ENCODE assay signal across 9 cellular contexts in genomic region chr11:46338988-46339666, GRCh38. TPM values are rescaled to one million over a fixed set of nuclear protein-coding genes. Genes with fewer than 3 reads are reported as not detected.
A peak's percentile ranks its signal among the peaks of the same experiment; 100 is the strongest.
DNase-seq lines count a peak whose midpoint lies in the region; ATAC-seq, FAIRE-seq and TF ChIP-seq lines count a peak whose summit lies in the region.
"Had no signal": no experiment of that assay in that cellular context is flagged by ENCODE, and none has a peak within 500 bp of the region (broad histone marks: within the 10 kb centered on the region; RNA-seq: fewer than 3 reads in every experiment).

No MANE protein-coding gene starts in this region.

- TF ChIP-seq CTCF in 22Rv1 (IDR thresholded peaks at IDR 0.05) (peak; percentile 54), K562 (IDR thresholded peaks at IDR 0.05 in 2 of 3, conservative IDR thresholded peaks at IDR 0.05 in 1 of 3; ENCODE audit: insufficient read depth in 2 of 3, low read depth in 1 of 3, low read length in 3 of 3) (no peak), HepG2 (CRISPR knock-in tag; IDR thresholded peaks at IDR 0.05) (no peak), WERI-Rb-1 (IDR thresholded peaks at IDR 0.05; ENCODE audit: low read depth, low read length) (no peak)

- BruUV-seq in K562 (replicated peaks; lab: Mats Ljungman, UMichigan): no TSS peak
- BruUV-seq in HepG2 (replicated peaks; lab: Mats Ljungman, UMichigan): no TSS peak

- POLR2A ChIA-PET in K562 (lab: Yijun Ruan, JAX) (interaction anchor here (0.7 to 1.1 kb wide), 2 partner anchors 11 to 96 kb away, joined by 3 read pairs; no protein-coding TSS in a partner anchor), HepG2 (lab: Yijun Ruan, JAX) (no interaction called here)

- no peaks in the 10 kb centered on the region for H4K20me1 ChIP-seq in K562 (replicated peaks; ENCODE audit: control insufficient read depth, insufficient read depth, low read length)
- H4K20me1 ChIP-seq in HepG2 (ENCODE audit: insufficient read depth, low read length): no peaks in the 10 kb centered on the region

- H3K9me3 ChIP-seq in K562 (replicated peaks; ENCODE audit: control insufficient read depth, insufficient read depth, low read depth, low read length) (no peaks in the 10 kb centered on the region), HepG2 (ENCODE audit: low read length) (no peaks in the 10 kb centered on the region), WERI-Rb-1 (ENCODE audit: severe bottlenecking) (no peaks in the 10 kb centered on the region)

- ATAC-seq in K562 (0 out of 3 replicates have a peak, but pooled peaks have one; percentile 11), HepG2 (peak; percentile 33; the same call in 2 of the 3 replicates), HG03565 (IDR thresholded peaks at IDR 0.05; ENCODE audit: unreplicated experiment) (no peak)
- ATAC-seq in activated CD4-positive, CD25-positive, alpha-beta regulatory T cell treated with anti-CD3 and anti-CD28 coated beads, Interleukin-2, amount 50 U/mL, for 24 hours: no peak

- TF ChIP-seq POLR2A in K562 (conservative IDR thresholded peaks at IDR 0.05) (no peak), HepG2 (IDR thresholded peaks at IDR 0.05; ENCODE audit: insufficient read depth in 1 of 2, low read depth in 2 of 2, low read length in 2 of 2) (no peak)

- TF ChIP-seq EP300 in K562 (IDR thresholded peaks at IDR 0.05; ENCODE audit: low read length) (no peak), HepG2 (IDR thresholded peaks at IDR 0.05; ENCODE audit: low read depth in 2 of 2, low read length in 2 of 2) (no peak), HepG2 (CRISPR knock-in tag; IDR thresholded peaks at IDR 0.05; ENCODE audit: borderline replicate concordance) (no peak)

- WGBS in K562 (ENCODE audit: insufficient coverage, low coverage, missing lambda C conversion rate): 19% methylated on average over 15 of the region's 16 CpGs
- WGBS in HepG2 (ENCODE audit: low lambda C conversion rate): 19% methylated on average over 9 of the region's 16 CpGs

- DNase-seq in NCI-H1105 (lab: John Stamatoyannopoulos, UW): peak; percentile 80
- no peak for DNase-seq in K562 (ENCODE audit: extremely low read depth in 1 of 4, low spot score in 3 of 4)
- DNase-seq in HepG2 (ENCODE audit: low spot score): no peak
- no peak for DNase-seq in WERI-Rb-1
- DNase-seq in superior temporal gyrus (ENCODE audit: extremely low spot score): no peak
- DNase-seq: activated effector memory CD4-positive, alpha-beta T cell treated with Interleukin-2 at 50 U/mL for 16 hours had no signal

- CTCF ChIA-PET in K562 (lab: Yijun Ruan, JAX; ENCODE audit: low intra/inter-chr PET ratio) (no interaction called here), HepG2 (lab: Yijun Ruan, JAX; ENCODE audit: low intra/inter-chr PET ratio, low total read pairs) (no interaction called here)

- intact Hi-C loops in K562 (cut with micrococcal nuclease) (no loop called here), HepG2 (cut with micrococcal nuclease; ENCODE audit: unreplicated experiment) (no loop called here)

- H3K79me2 ChIP-seq in K562 (ENCODE audit: control insufficient read depth, insufficient read depth, low read length) (no peaks in the 10 kb centered on the region), HepG2 (ENCODE audit: insufficient read depth, low read length) (no peaks in the 10 kb centered on the region)

- H3K4me3 ChIP-seq in K562 (no peak overlapping the region), HepG2 (replicated peaks in 1 of 3; ENCODE audit: insufficient read depth in 1 of 3, low read depth in 2 of 3, low read length in 3 of 3) (peak overlapping the region in 1 of 3 experiments; percentile 29; a peak in 1 of 6 replicates), WERI-Rb-1 (ENCODE audit: low read depth, low read length) (no peak overlapping the region)

- H3K27me3 ChIP-seq in K562 (ENCODE audit: control insufficient read depth in 2 of 2, insufficient read depth in 2 of 2, low read length in 2 of 2) (peaks cover 6 to 30% of the 10 kb centered on the region in 2 experiments; a peak in 4 of 5 replicates), HepG2 (ENCODE audit: control insufficient read depth in 1 of 2, insufficient read depth in 2 of 2, low read length in 2 of 2) (peaks cover 7 to 65% of the 10 kb centered on the region in 2 experiments), WERI-Rb-1 (ENCODE audit: insufficient read depth, low read depth, severe bottlenecking) (no peaks in the 10 kb centered on the region)

- FAIRE-seq in K562 (lab: Jason Lieb, UNC): no peak
- no peak for FAIRE-seq in HepG2 (lab: Jason Lieb, UNC)

- H3K27ac ChIP-seq in 22Rv1: peak overlapping the region; percentile 100
- H3K27ac ChIP-seq in K562 (ENCODE audit: extremely low read depth, low read depth, low read length): no peak overlapping the region
- H3K27ac ChIP-seq in HepG2 (ENCODE audit: extremely low read length, insufficient read depth, low read length): no peak overlapping the region
- no peak overlapping the region; the same call in 1 of the 2 replicates for H3K27ac ChIP-seq in WERI-Rb-1

- peak overlapping the region; percentile 28; the same call in 1 of the 2 replicates for H3K4me2 ChIP-seq in K562 (ENCODE audit: insufficient read depth, low read length)
- H3K4me2 ChIP-seq in HepG2 (ENCODE audit: low read depth, low read length): peak overlapping the region; percentile 37; the same call in 1 of the 2 replicates

- H3K9me1 ChIP-seq in K562 (ENCODE audit: control insufficient read depth, insufficient read depth, low read length): no peaks in the 10 kb centered on the region

- TF ChIP-seq RAD21 in K562 (CRISPR knock-in tag; conservative IDR thresholded peaks at IDR 0.05 in 1 of 2, IDR thresholded peaks at IDR 0.05 in 1 of 2): no peak
- TF ChIP-seq RAD21 in HepG2 (CRISPR knock-in tag; IDR thresholded peaks at IDR 0.05): no peak

- in situ Hi-C loops in K562 (cut with MboI): no loop called here
- in situ Hi-C loops in HepG2 (cut with HindIII; ENCODE audit: extremely low pct_ligation_motif_present, low pct_unique_long_range_greater_than_20kb): no loop called here

- H3K4me1 ChIP-seq in K562 (replicated peaks in 1 of 2; ENCODE audit: control insufficient read depth in 2 of 2, insufficient read depth in 2 of 2, low read length in 2 of 2) (peaks cover 16 to 26% of the 10 kb centered on the region in 2 experiments), HepG2 (ENCODE audit: insufficient read depth, low read length) (peaks cover 23% of the 10 kb centered on the region)

- H3K9ac ChIP-seq in K562 (ENCODE audit: insufficient read depth in 1 of 2, low read depth in 2 of 2, low read length in 2 of 2) (peak overlapping the region in 1 of 2 experiments; percentile 81; a peak in 2 of 4 replicates), HepG2 (ENCODE audit: insufficient read depth, low read depth, low read length) (no peak overlapping the region)

- no peaks in the 10 kb centered on the region for H3K36me3 ChIP-seq in K562 (ENCODE audit: control insufficient read depth, insufficient read depth, low read length)
- no peaks in the 10 kb centered on the region for H3K36me3 ChIP-seq in HepG2 (replicated peaks in 1 of 2; ENCODE audit: control insufficient read depth in 1 of 2, insufficient read depth in 2 of 2, low read length in 2 of 2)
- no peaks in the 10 kb centered on the region for H3K36me3 ChIP-seq in WERI-Rb-1

- H2AFZ ChIP-seq in K562 (ENCODE audit: low read depth, low read length) (no peak overlapping the region), HepG2 (ENCODE audit: low read length) (no peak overlapping the region)

RNA-seq across cellular contexts. Expression of gene DGKZ, which starts 8.1 kb away (rescaled TPM):
- 71.0 and 248 TPM in 2 replicates for total RNA-seq in K562 (2011; cell fraction: chromatin; rRNA removed; ENCODE audit: low replicate concordance)
- total RNA-seq in K562 (2011; cell fraction: nucleolus; rRNA removed): 153 and 166 TPM in 2 replicates
- total RNA-seq in K562 (2011; cell fraction: nucleoplasm; rRNA removed): 88.0 and 98.6 TPM in 2 replicates
- total RNA-seq in K562 (2014; rRNA removed) (78.5 and 108 TPM in 2 replicates), K562 (2014; rRNA removed; fragmentation: Illumina TruSeq; extraction: Trizol) (10.9 and 13.6 TPM in 2 replicates), K562 (2015; rRNA removed; fragmentation: Illumina TruSeq; extraction: Trizol) (44.2 and 47.5 TPM in 2 replicates), K562 (2021) (87.8 and 100 TPM in 2 replicates), HepG2 (2016; rRNA removed; fragmentation: Illumina TruSeq; extraction: Trizol) (14.6 and 20.7 TPM in 2 replicates)
- polyA plus RNA-seq in K562 (2011; rRNA removed) (28.2 and 49.4 TPM in 2 replicates), K562 (2014; fragmentation: Illumina TruSeq; extraction: Trizol) (48.8 and 66.2 TPM in 2 replicates), K562 (2014; fragmentation: Nextera tagmentation; extraction: Ambion mirVana) (under 1 TPM; 0.51 to 0.71 TPM), K562 (2014; rRNA removed) (73.5 and 77.9 TPM in 2 replicates), HepG2 (2011; rRNA removed) (15.8 and 17.6 TPM in 2 replicates)
- polyA plus RNA-seq in K562 (2011; cell fraction: cytosol; rRNA removed): 55.4 and 121 TPM in 2 replicates
- 203 and 295 TPM in 2 replicates for polyA plus RNA-seq in K562 (2011; cell fraction: nucleus; rRNA removed)
- polyA plus RNA-seq in K562 (2012): 64.0 and 103 TPM in 2 replicates
- 18.5 and 28.5 TPM in 2 replicates for polyA minus RNA-seq in K562 (2011; rRNA and poly(A)+ RNA removed)
- 53.9 and 65.8 TPM in 2 replicates for polyA minus RNA-seq in K562 (2011; cell fraction: cytosol; rRNA and poly(A)+ RNA removed)
- polyA minus RNA-seq in K562 (2011; cell fraction: nucleus; rRNA and poly(A)+ RNA removed): 59.1 and 64.5 TPM in 2 replicates
- 11.9 and 13.2 TPM in 2 replicates for total RNA-seq in HepG2 (2016; cell fraction: cytosol; rRNA removed; fragmentation: Illumina TruSeq; extraction: Trizol; ENCODE audit: low read depth)
- total RNA-seq in HepG2 (2016; cell fraction: insoluble cytoplasmic fraction; rRNA removed; fragmentation: Illumina TruSeq; extraction: Trizol): 11.6 and 19.8 TPM in 2 replicates
- 26.9 and 29.6 TPM in 2 replicates for total RNA-seq in HepG2 (2016; cell fraction: membrane; rRNA removed; fragmentation: Illumina TruSeq; extraction: Trizol)
- 18.5 and 22.1 TPM in 2 replicates for total RNA-seq in HepG2 (2016; cell fraction: nucleus; rRNA removed; fragmentation: Illumina TruSeq; extraction: Trizol)
- polyA plus RNA-seq in HepG2 (2011; cell fraction: cytosol; rRNA removed): 8.8 and 15.2 TPM in 2 replicates
- polyA plus RNA-seq in HepG2 (2011; cell fraction: nucleus; rRNA removed): 108 and 162 TPM in 2 replicates
- polyA plus RNA-seq in HepG2 (2012): 11.6 and 19.4 TPM in 2 replicates
- polyA plus RNA-seq in HepG2 (2016; cell fraction: cytosol; fragmentation: Illumina TruSeq; extraction: Trizol; ENCODE audit: low read depth): 18.6 and 18.8 TPM in 2 replicates
- 21.9 and 30.3 TPM in 2 replicates for polyA plus RNA-seq in HepG2 (2016; cell fraction: insoluble cytoplasmic fraction; fragmentation: Illumina TruSeq; extraction: Trizol; ENCODE audit: low read depth)
- polyA plus RNA-seq in HepG2 (2016; cell fraction: membrane; fragmentation: Illumina TruSeq; extraction: Trizol; ENCODE audit: low read depth): 44.5 and 49.9 TPM in 2 replicates
- 65.9 and 71.9 TPM in 2 replicates for polyA plus RNA-seq in HepG2 (2016; cell fraction: nucleus; fragmentation: Illumina TruSeq; extraction: Trizol; ENCODE audit: insufficient read depth, low read depth)
- 43.2 and 71.9 TPM in 2 replicates for polyA minus RNA-seq in HepG2 (2011; rRNA and poly(A)+ RNA removed; ENCODE audit: low replicate concordance)
- 12.3 and 14.8 TPM in 2 replicates for polyA minus RNA-seq in HepG2 (2011; cell fraction: cytosol; rRNA and poly(A)+ RNA removed)
- polyA minus RNA-seq in HepG2 (2011; cell fraction: nucleus; rRNA and poly(A)+ RNA removed): 15.9 and 16.9 TPM in 2 replicates

RNA-seq across cellular contexts. Expression of gene MDK, which starts 42.3 kb away (rescaled TPM):
- 91.4 and 271 TPM in 2 replicates for total RNA-seq in K562 (2011; cell fraction: chromatin; rRNA removed; ENCODE audit: low replicate concordance)
- 402 and 460 TPM in 2 replicates for total RNA-seq in K562 (2011; cell fraction: nucleolus; rRNA removed)
- total RNA-seq in K562 (2011; cell fraction: nucleoplasm; rRNA removed): 333 and 334 TPM in 2 replicates
- total RNA-seq in K562 (2014; rRNA removed) (478 and 553 TPM in 2 replicates), K562 (2014; rRNA removed; fragmentation: Illumina TruSeq; extraction: Trizol) (91.5 and 123 TPM in 2 replicates), K562 (2015; rRNA removed; fragmentation: Illumina TruSeq; extraction: Trizol) (269 and 279 TPM in 2 replicates), K562 (2021) (396 and 429 TPM in 2 replicates), HepG2 (2016; rRNA removed; fragmentation: Illumina TruSeq; extraction: Trizol) (149 and 312 TPM in 2 replicates)
- polyA plus RNA-seq in K562 (2011; rRNA removed) (343 and 350 TPM in 2 replicates), K562 (2014; fragmentation: Illumina TruSeq; extraction: Trizol) (661 and 667 TPM in 2 replicates), K562 (2014; fragmentation: Nextera tagmentation; extraction: Ambion mirVana) (10 to 100 TPM; 20.7 to 61.7 TPM), K562 (2014; rRNA removed) (700 and 703 TPM in 2 replicates), HepG2 (2011; rRNA removed) (355 and 407 TPM in 2 replicates)
- polyA plus RNA-seq in K562 (2011; cell fraction: cytosol; rRNA removed): 540 and 788 TPM in 2 replicates
- polyA plus RNA-seq in K562 (2011; cell fraction: nucleus; rRNA removed): 206 and 271 TPM in 2 replicates
- polyA plus RNA-seq in K562 (2012): 413 and 460 TPM in 2 replicates
- polyA minus RNA-seq in K562 (2011; rRNA and poly(A)+ RNA removed): 33.7 and 59.6 TPM in 2 replicates
- polyA minus RNA-seq in K562 (2011; cell fraction: cytosol; rRNA and poly(A)+ RNA removed): 108 and 146 TPM in 2 replicates
- polyA minus RNA-seq in K562 (2011; cell fraction: nucleus; rRNA and poly(A)+ RNA removed): 24.1 and 38.4 TPM in 2 replicates
- 310 and 356 TPM in 2 replicates for total RNA-seq in HepG2 (2016; cell fraction: cytosol; rRNA removed; fragmentation: Illumina TruSeq; extraction: Trizol; ENCODE audit: low read depth)
- total RNA-seq in HepG2 (2016; cell fraction: insoluble cytoplasmic fraction; rRNA removed; fragmentation: Illumina TruSeq; extraction: Trizol): 138 and 308 TPM in 2 replicates
- 284 and 347 TPM in 2 replicates for total RNA-seq in HepG2 (2016; cell fraction: membrane; rRNA removed; fragmentation: Illumina TruSeq; extraction: Trizol)
- total RNA-seq in HepG2 (2016; cell fraction: nucleus; rRNA removed; fragmentation: Illumina TruSeq; extraction: Trizol): 197 and 254 TPM in 2 replicates
- polyA plus RNA-seq in HepG2 (2011; cell fraction: cytosol; rRNA removed): 510 and 850 TPM in 2 replicates
- polyA plus RNA-seq in HepG2 (2011; cell fraction: nucleus; rRNA removed): 205 and 210 TPM in 2 replicates
- polyA plus RNA-seq in HepG2 (2012): 127 and 170 TPM in 2 replicates
- polyA plus RNA-seq in HepG2 (2016; cell fraction: cytosol; fragmentation: Illumina TruSeq; extraction: Trizol; ENCODE audit: low read depth): 699 and 772 TPM in 2 replicates
- polyA plus RNA-seq in HepG2 (2016; cell fraction: insoluble cytoplasmic fraction; fragmentation: Illumina TruSeq; extraction: Trizol; ENCODE audit: low read depth): 298 and 351 TPM in 2 replicates
- polyA plus RNA-seq in HepG2 (2016; cell fraction: membrane; fragmentation: Illumina TruSeq; extraction: Trizol; ENCODE audit: low read depth): 584 and 631 TPM in 2 replicates
- 829 and 892 TPM in 2 replicates for polyA plus RNA-seq in HepG2 (2016; cell fraction: nucleus; fragmentation: Illumina TruSeq; extraction: Trizol; ENCODE audit: insufficient read depth, low read depth)
- polyA minus RNA-seq in HepG2 (2011; rRNA and poly(A)+ RNA removed; ENCODE audit: low replicate concordance): 1.3 and 126 TPM in 2 replicates
- polyA minus RNA-seq in HepG2 (2011; cell fraction: cytosol; rRNA and poly(A)+ RNA removed): 66.8 and 86.0 TPM in 2 replicates
- 18.5 and 19.3 TPM in 2 replicates for polyA minus RNA-seq in HepG2 (2011; cell fraction: nucleus; rRNA and poly(A)+ RNA removed)

RNA-seq across cellular contexts. Expression of gene CHRM4, which starts 52.4 kb away (rescaled TPM):
- 1.0 and 3.7 TPM in 2 replicates for total RNA-seq in K562 (2011; cell fraction: chromatin; rRNA removed; ENCODE audit: low replicate concordance)
- 1.6 and 4.0 TPM in 2 replicates for total RNA-seq in K562 (2011; cell fraction: nucleolus; rRNA removed)
- 1.2 TPM in 2 replicates for total RNA-seq in K562 (2011; cell fraction: nucleoplasm; rRNA removed)
- total RNA-seq in K562 (2014; rRNA removed) (0.73 and 1.3 TPM in 2 replicates), K562 (2014; rRNA removed; fragmentation: Illumina TruSeq; extraction: Trizol) (0.19 and 0.22 TPM in 2 replicates), K562 (2015; rRNA removed; fragmentation: Illumina TruSeq; extraction: Trizol) (0.22 and 0.49 TPM in 2 replicates), K562 (2021) (0.89 and 1.0 TPM in 2 replicates), HepG2 (2016; rRNA removed; fragmentation: Illumina TruSeq; extraction: Trizol) (0.13 TPM in 1 of 2 replicates, not detected in the other)
- polyA plus RNA-seq in K562 (2011; rRNA removed) (0.62 and 0.74 TPM in 2 replicates), K562 (2014; fragmentation: Illumina TruSeq; extraction: Trizol) (0.40 and 0.76 TPM in 2 replicates), K562 (2014; fragmentation: Nextera tagmentation; extraction: Ambion mirVana) (not detected), K562 (2014; rRNA removed) (0.33 and 0.58 TPM in 2 replicates), HepG2 (2011; rRNA removed) (0.21 and 0.22 TPM in 2 replicates)
- polyA plus RNA-seq in K562 (2011; cell fraction: cytosol; rRNA removed): 0.84 and 2.3 TPM in 2 replicates
- 0.60 and 1.5 TPM in 2 replicates for polyA plus RNA-seq in K562 (2011; cell fraction: nucleus; rRNA removed)
- polyA plus RNA-seq in K562 (2012): 0.35 and 0.68 TPM in 2 replicates
- polyA minus RNA-seq in K562 (2011; rRNA and poly(A)+ RNA removed): 0.42 and 1.1 TPM in 2 replicates
- 1.6 TPM in 1 of 2 replicates, not detected in the other for polyA minus RNA-seq in K562 (2011; cell fraction: cytosol; rRNA and poly(A)+ RNA removed)
- 0.89 and 2.6 TPM in 2 replicates for polyA minus RNA-seq in K562 (2011; cell fraction: nucleus; rRNA and poly(A)+ RNA removed)
- not detected in 2 replicates for total RNA-seq in HepG2 (2016; cell fraction: cytosol; rRNA removed; fragmentation: Illumina TruSeq; extraction: Trizol; ENCODE audit: low read depth)
- 0.11 TPM in 1 of 2 replicates, not detected in the other for total RNA-seq in HepG2 (2016; cell fraction: insoluble cytoplasmic fraction; rRNA removed; fragmentation: Illumina TruSeq; extraction: Trizol)
- 0.15 TPM in 1 of 2 replicates, not detected in the other for total RNA-seq in HepG2 (2016; cell fraction: membrane; rRNA removed; fragmentation: Illumina TruSeq; extraction: Trizol)
- 0.25 TPM in 1 of 2 replicates, not detected in the other for total RNA-seq in HepG2 (2016; cell fraction: nucleus; rRNA removed; fragmentation: Illumina TruSeq; extraction: Trizol)
- polyA plus RNA-seq in HepG2 (2011; cell fraction: cytosol; rRNA removed): 0.12 and 0.19 TPM in 2 replicates
- polyA plus RNA-seq in HepG2 (2011; cell fraction: nucleus; rRNA removed): 0.43 and 0.85 TPM in 2 replicates
- polyA plus RNA-seq in HepG2 (2012): 0.27 TPM in 1 of 2 replicates, not detected in the other
- polyA plus RNA-seq in HepG2 (2016; cell fraction: cytosol; fragmentation: Illumina TruSeq; extraction: Trizol; ENCODE audit: low read depth): 0.08 TPM in 1 of 2 replicates, not detected in the other
- polyA plus RNA-seq in HepG2 (2016; cell fraction: insoluble cytoplasmic fraction; fragmentation: Illumina TruSeq; extraction: Trizol; ENCODE audit: low read depth): 0.15 TPM in 1 of 2 replicates, not detected in the other
- polyA plus RNA-seq in HepG2 (2016; cell fraction: membrane; fragmentation: Illumina TruSeq; extraction: Trizol; ENCODE audit: low read depth): 0.21 TPM in 1 of 2 replicates, not detected in the other
- polyA plus RNA-seq in HepG2 (2016; cell fraction: nucleus; fragmentation: Illumina TruSeq; extraction: Trizol; ENCODE audit: insufficient read depth, low read depth): 0.41 TPM in 1 of 2 replicates, not detected in the other
- polyA minus RNA-seq in HepG2 (2011; rRNA and poly(A)+ RNA removed; ENCODE audit: low replicate concordance): 0.58 and 0.90 TPM in 2 replicates
- polyA minus RNA-seq in HepG2 (2011; cell fraction: cytosol; rRNA and poly(A)+ RNA removed): not detected in 2 replicates
- 0.50 and 0.52 TPM in 2 replicates for polyA minus RNA-seq in HepG2 (2011; cell fraction: nucleus; rRNA and poly(A)+ RNA removed)

Comparison
In these comparisons a context has a peak if more than half of its experiments do, and no peak if none do; other contexts are left out.
1. ATAC-seq: peak in K562 (single experiment) and HepG2 (single experiment); none in HG03565 (single experiment) and activated CD4-positive, CD25-positive, alpha-beta regulatory T cell treated with anti-CD3 and anti-CD28 coated beads, Interleukin-2, amount 50 U/mL, for 24 hours (0 of 2).